1 cellular context compared by ENCODE assay signal in genomic region chr11:96389604-96390402, GRCh38.
A peak's percentile ranks its signal among the peaks of the same experiment; 100 is the strongest.
TF ChIP-seq lines count a peak whose summit lies in the region.

Gene CCDC82, minus strand, starts transcription at chr11:96389912. Its CDS starts 5,165 bp downstream, at chr11:96384747.
Gene JRKL, plus strand, starts transcription at chr11:96390013. Its CDS starts 637 bp downstream, at chr11:96390650.

TF ChIP-seq in K562, 482 proteins besides CTCF, POLR2A, EP300 and RAD21 (continued from another document and continues in another):
- no peak for TF ChIP-seq DEAF1 (CRISPR knock-in tag; IDR thresholded peaks at IDR 0.05)
- TF ChIP-seq ZFP91 (CRISPR knock-in tag; IDR thresholded peaks at IDR 0.05), result 0 out of 2 replicates have a peak, but pooled peaks have one; percentile 43
- TF ChIP-seq BHLHE40 (IDR thresholded peaks at IDR 0.05; ENCODE audit: low read length), result peak; percentile 24; the same call in 1 of the 2 replicates
- TF ChIP-seq CREB1 (IDR thresholded peaks at IDR 0.05), result peak; percentile 45
- TF ChIP-seq CREB1 (CRISPR knock-in tag; IDR thresholded peaks at IDR 0.05), result no peak; the same call in 1 of the 2 replicates
- TF ChIP-seq SMAD1 (IDR thresholded peaks at IDR 0.05; ENCODE audit: low read depth, low read length, partially characterized antibody), result no peak
- TF ChIP-seq ZBTB5 (IDR thresholded peaks at IDR 0.05), result no peak
- TF ChIP-seq DACH1 (IDR thresholded peaks at IDR 0.05; ENCODE audit: partially characterized antibody), result no peak
- no peak for TF ChIP-seq SMARCA5 (IDR thresholded peaks at IDR 0.05)
- no peak for TF ChIP-seq WHSC1 (IDR thresholded peaks at IDR 0.05; ENCODE audit: low read length)
- no peak for TF ChIP-seq ZNF347 (CRISPR knock-in tag; IDR thresholded peaks at IDR 0.05; ENCODE audit: low read depth)
- peak; percentile 55 to 58 for TF ChIP-seq NRF1 (conservative IDR thresholded peaks at IDR 0.05 in 1 of 2, IDR thresholded peaks at IDR 0.05 in 1 of 2)
- TF ChIP-seq PCBP2 (IDR thresholded peaks at IDR 0.05; ENCODE audit: low read depth, low read length, poor library complexity, severe bottlenecking), result no peak
- peak in 1 of 2 experiments; percentile 29; a peak in 2 of 4 replicates for TF ChIP-seq ZNF639 (CRISPR knock-in tag; conservative IDR thresholded peaks at IDR 0.05 in 1 of 2, IDR thresholded peaks at IDR 0.05 in 1 of 2)
- no peak for TF ChIP-seq ZNF584 (CRISPR knock-in tag; IDR thresholded peaks at IDR 0.05; ENCODE audit: low read depth)
- TF ChIP-seq THRAP3 (IDR thresholded peaks at IDR 0.05; ENCODE audit: borderline replicate concordance), result no peak
- no peak for TF ChIP-seq U2AF1 (optimal IDR thresholded peaks at IDR 0.05; ENCODE audit: low read depth, low read length)
- peak; percentile 48 to 59 for TF ChIP-seq E2F6 (IDR thresholded peaks at IDR 0.05; ENCODE audit: borderline replicate concordance in 1 of 2, extremely low read depth in 1 of 2, insufficient read depth in 1 of 2, insufficient read length in 1 of 2, low read depth in 1 of 2, low read length in 1 of 2, poor library complexity in 1 of 2, severe bottlenecking in 1 of 2)
- no peak for TF ChIP-seq PTBP1 (IDR thresholded peaks at IDR 0.05; ENCODE audit: low read depth, low read length)
- TF ChIP-seq FOXM1 (IDR thresholded peaks at IDR 0.05; ENCODE audit: low read depth), result no peak
- 0 out of 2 replicates have a peak, but pooled peaks have one; percentile 34 for TF ChIP-seq FOXM1 (CRISPR knock-in tag; IDR thresholded peaks at IDR 0.05; ENCODE audit: low read depth)
- no peak; a peak in 1 of 4 replicates for TF ChIP-seq HDAC1 (IDR thresholded peaks at IDR 0.05)
- TF ChIP-seq FOXP1 (CRISPR knock-in tag; IDR thresholded peaks at IDR 0.05), result 0 out of 2 replicates have a peak, but pooled peaks have one; percentile 61
- no peak for TF ChIP-seq RBM25 (IDR thresholded peaks at IDR 0.05; ENCODE audit: low read depth, low read length, severe bottlenecking)
- no peak for TF ChIP-seq SMAD3 (CRISPR knock-in tag; conservative IDR thresholded peaks at IDR 0.05)
- peak; percentile 9; the same call in 1 of the 2 replicates for TF ChIP-seq RB1 (IDR thresholded peaks at IDR 0.05; ENCODE audit: low read depth)
- TF ChIP-seq NFE2 (IDR thresholded peaks at IDR 0.05; ENCODE audit: low read depth), result no peak
- TF ChIP-seq ZNF277 (CRISPR knock-in tag; IDR thresholded peaks at IDR 0.05; ENCODE audit: borderline replicate concordance), result no peak
- TF ChIP-seq LCOR (CRISPR knock-in tag; IDR thresholded peaks at IDR 0.05), result peak; percentile 62
- peak in 1 of 2 experiments; percentile 82 for TF ChIP-seq AFF1 (IDR thresholded peaks at IDR 0.05; ENCODE audit: low read depth in 1 of 2, partially characterized antibody in 2 of 2)
- no peak for TF ChIP-seq ZNF217 (CRISPR knock-in tag; IDR thresholded peaks at IDR 0.05)
- 0 out of 4 replicates have a peak, but pooled peaks of 1 of the 2 experiments have one; percentile 10 for TF ChIP-seq SIX5 (IDR thresholded peaks at IDR 0.05; ENCODE audit: borderline replicate concordance in 1 of 2, insufficient read depth in 1 of 2, low read depth in 1 of 2, low read length in 2 of 2)
- no peak for TF ChIP-seq GTF2A2 (tag; IDR thresholded peaks at IDR 0.05)
- TF ChIP-seq BDP1 (IDR thresholded peaks at IDR 0.05; ENCODE audit: insufficient read depth, insufficient read length), result no peak
- 0 out of 4 replicates have a peak, but pooled peaks of 1 of the 2 experiments have one; percentile 10 for TF ChIP-seq SRF (CRISPR knock-in tag; IDR thresholded peaks at IDR 0.05)
- no peak for TF ChIP-seq BCOR (IDR thresholded peaks at IDR 0.05)
- TF ChIP-seq BCLAF1 (IDR thresholded peaks at IDR 0.05; ENCODE audit: borderline replicate concordance in 1 of 2, control insufficient read depth in 1 of 2, low read depth in 2 of 2, low read length in 1 of 2), result no peak
- peak; percentile 34; the same call in 1 of the 2 replicates for TF ChIP-seq PKNOX1 (IDR thresholded peaks at IDR 0.05)
- peak; percentile 93 for TF ChIP-seq RBFOX2 (IDR thresholded peaks at IDR 0.05; ENCODE audit: low read depth, low read length)
